Comparison of ENCODE assay signal across 1 cellular context in genomic region chr5:1017056-1017455, GRCh38.
TF ChIP-seq lines count a peak whose summit lies in the region.

No MANE protein-coding gene starts in this region.

TF ChIP-seq in HepG2, 621 proteins besides CTCF, POLR2A, EP300 and RAD21 (continued from another document):
- no peak for TF ChIP-seq ZNF512 (CRISPR knock-in tag; IDR thresholded peaks at IDR 0.05)
- no peak for TF ChIP-seq ZNF10 (CRISPR knock-in tag; IDR thresholded peaks at IDR 0.05; ENCODE audit: borderline replicate concordance, low read depth)
- TF ChIP-seq SP4 (CRISPR knock-in tag; IDR thresholded peaks at IDR 0.05): no peak
- no peak for TF ChIP-seq TBL1XR1 (IDR thresholded peaks at IDR 0.05; ENCODE audit: borderline replicate concordance, low read length, partially characterized antibody)
- no peak for TF ChIP-seq ZNF225 (CRISPR knock-in tag; IDR thresholded peaks at IDR 0.05)
- no peak for TF ChIP-seq ZNF383 (CRISPR knock-in tag; IDR thresholded peaks at IDR 0.05; ENCODE audit: borderline replicate concordance)
